Comparison of ENCODE assay signal across 1 cellular context in genomic region chr18:79789091-79789891, GRCh38.
TF ChIP-seq lines count a peak whose summit lies in the region.

No MANE protein-coding gene starts in this region.

TF ChIP-seq in GM23338, 12 proteins besides CTCF, POLR2A, EP300 and RAD21:
- TF ChIP-seq REST (IDR thresholded peaks at IDR 0.05; ENCODE audit: unreplicated experiment), result no peak
- TF ChIP-seq ZNF331 (CRISPR knock-in tag; IDR thresholded peaks at IDR 0.05; ENCODE audit: low read depth), result no peak
- TF ChIP-seq JUNB (IDR thresholded peaks at IDR 0.05; ENCODE audit: unreplicated experiment), result no peak
- no peak for TF ChIP-seq STAT1 (IDR thresholded peaks at IDR 0.05; ENCODE audit: unreplicated experiment)
- TF ChIP-seq NANOG (IDR thresholded peaks at IDR 0.05; ENCODE audit: borderline replicate concordance), result no peak
- no peak for TF ChIP-seq EZH2 (IDR thresholded peaks at IDR 0.05; ENCODE audit: low read depth, unreplicated experiment)
- no peak for TF ChIP-seq ZNF462 (CRISPR knock-in tag; IDR thresholded peaks at IDR 0.05)
- TF ChIP-seq ZNF114 (CRISPR knock-in tag; IDR thresholded peaks at IDR 0.05), result no peak
- no peak for TF ChIP-seq POLR2AphosphoS5 (IDR thresholded peaks at IDR 0.05; ENCODE audit: low read depth)
- TF ChIP-seq CREB1 (CRISPR knock-in tag; IDR thresholded peaks at IDR 0.05; ENCODE audit: low read depth), result no peak
- no peak for TF ChIP-seq ETS1 (IDR thresholded peaks at IDR 0.05)
